16 cellular contexts compared by ENCODE assay signal in genomic region chr7:149297034-149297755, GRCh38. TPM values are rescaled to one million over a fixed set of nuclear protein-coding genes. Genes with fewer than 3 reads are reported as not detected.
A peak's percentile ranks its signal among the peaks of the same experiment; 100 is the strongest.
DNase-seq lines count a peak whose midpoint lies in the region; ATAC-seq and TF ChIP-seq lines count a peak whose summit lies in the region.
"Had no signal": no experiment of that assay in that cellular context is flagged by ENCODE, and none has a peak within 500 bp of the region (broad histone marks: within the 10 kb centered on the region; RNA-seq: fewer than 3 reads in every experiment).

No MANE protein-coding gene starts in this region.

- H3K36me3 ChIP-seq in prostate gland = peaks cover 0 to 15% of the 10 kb centered on the region in 2 donors
- H3K36me3 ChIP-seq: HAP-1 had no signal

- H3K27me3 Mint-ChIP-seq in activated T-cell treated with anti-CD3 and anti-CD28 coated beads, Interleukin-2, amount 50 U/mL, for 72 hours (ENCODE audit: low read depth) = no peaks in the 10 kb centered on the region
- H3K27me3 Mint-ChIP-seq in activated T-helper 17 cell treated with anti-CD3 and anti-CD28 coated beads, Interleukin-2, amount 50 U/mL, for 72 hours = no peaks in the 10 kb centered on the region

- WGBS in prostate gland = 81% methylated on average over 5 of the region's 5 CpGs

- peak overlapping the region in 1 of 2 donors; percentile 10 for H3K4me3 Mint-ChIP-seq in activated T-cell treated with anti-CD3 and anti-CD28 coated beads, Interleukin-2, amount 50 U/mL, for 72 hours
- H3K4me3 Mint-ChIP-seq in activated T-helper 17 cell treated with anti-CD3 and anti-CD28 coated beads, Interleukin-2, amount 50 U/mL, for 72 hours = peak overlapping the region; percentile 73

- no peak for DNase-seq in activated T-cell treated with anti-CD3 and anti-CD28 coated beads, Interleukin-2, amount 50 U/mL, for 72 hours
- no peak for DNase-seq in activated T-cell treated with anti-CD3 and anti-CD28 coated beads, Interleukin-2, amount 50 U/mL, for 1 hour
- no peak for DNase-seq in stimulated activated naive CD8-positive, alpha-beta T cell treated with anti-CD3 and anti-CD28 coated beads, Interleukin-15, Interleukin-2, amounts not matched to agents 100 U/mL and 50 U/mL, for 24 hours
- DNase-seq in prostate gland (ENCODE audit: low spot score) (no peak), AML-193 (lab: John Stamatoyannopoulos, UW) (no peak)
- DNase-seq: DMS153, IMR-90, Kasumi-1, NCI-H1105 treated with DMSO at 0.1 percent for 48 hours, NCI-H187, NCI-H748 treated with DMSO at 0.1 percent for 48 hours, PC-9 had no signal

- peak overlapping the region; percentile 36 for H3K27ac Mint-ChIP-seq in activated T-cell treated with anti-CD3 and anti-CD28 coated beads, Interleukin-2, amount 50 U/mL, for 72 hours
- peak overlapping the region; percentile 99 for H3K27ac Mint-ChIP-seq in activated T-helper 17 cell treated with anti-CD3 and anti-CD28 coated beads, Interleukin-2, amount 50 U/mL, for 72 hours

- TF ChIP-seq CTCF in prostate gland (IDR thresholded peaks at IDR 0.05) = no peak

- H3K4me3 ChIP-seq in prostate gland = no peak overlapping the region
- H3K4me3 ChIP-seq: BLaER1, HAP-1, PC-9 had no signal

- TF ChIP-seq POLR2A in prostate gland (IDR thresholded peaks at IDR 0.05) = no peak

- no peaks in the 10 kb centered on the region for H3K9me3 ChIP-seq in prostate gland
- H3K9me3 ChIP-seq: BLaER1, HAP-1 had no signal

- no peaks in the 10 kb centered on the region for H3K4me1 ChIP-seq in prostate gland (replicated peaks)
- H3K4me1 ChIP-seq: BLaER1, HAP-1 had no signal

- H3K27me3 ChIP-seq in prostate gland (replicated peaks; ENCODE audit: insufficient read depth) = no peaks in the 10 kb centered on the region
- H3K27me3 ChIP-seq: BLaER1 had no signal

- H3K27ac ChIP-seq in prostate gland = no peak overlapping the region
- H3K27ac ChIP-seq: BLaER1, PC-9 had no signal

- intact Hi-C loops in prostate gland (cut with DNase I) = no loop called here

- peaks cover 14% of the 10 kb centered on the region for H3K4me1 Mint-ChIP-seq in activated T-cell treated with anti-CD3 and anti-CD28 coated beads, Interleukin-2, amount 50 U/mL, for 72 hours (ENCODE audit: low read depth)
- H3K4me1 Mint-ChIP-seq in activated T-helper 17 cell treated with anti-CD3 and anti-CD28 coated beads, Interleukin-2, amount 50 U/mL, for 72 hours = peaks cover 7% of the 10 kb centered on the region

- H3K36me3 Mint-ChIP-seq in activated T-cell treated with anti-CD3 and anti-CD28 coated beads, Interleukin-2, amount 50 U/mL, for 72 hours (ENCODE audit: insufficient read depth in 2 of 2) = peaks cover 0 to 4% of the 10 kb centered on the region in 2 donors
- H3K36me3 Mint-ChIP-seq in activated T-helper 17 cell treated with anti-CD3 and anti-CD28 coated beads, Interleukin-2, amount 50 U/mL, for 72 hours (ENCODE audit: low read depth) = peaks cover 9% of the 10 kb centered on the region

- ATAC-seq in activated T-cell treated with anti-CD3 and anti-CD28 coated beads, Interleukin-2, amount 50 U/mL, for 72 hours (replicated peaks in 1 of 2) = peak; percentile 57 to 81
- ATAC-seq in HG03378 (IDR thresholded peaks at IDR 0.05; ENCODE audit: unreplicated experiment) = peak; percentile 41
- peak; percentile 94 for ATAC-seq in activated T-helper 17 cell treated with anti-CD3 and anti-CD28 coated beads, Interleukin-2, amount 50 U/mL, for 72 hours (replicated peaks)
- ATAC-seq in stimulated activated naive CD8-positive, alpha-beta T cell treated with anti-CD3 and anti-CD28 coated beads, Interleukin-15, Interleukin-2, amounts not matched to agents 100 U/mL and 50 U/mL, for 24 hours = peak; percentile 82

- H3K9me3 Mint-ChIP-seq in activated T-cell treated with anti-CD3 and anti-CD28 coated beads, Interleukin-2, amount 50 U/mL, for 72 hours = peaks cover 0 to 3% of the 10 kb centered on the region in 2 donors
- H3K9me3 Mint-ChIP-seq in activated T-helper 17 cell treated with anti-CD3 and anti-CD28 coated beads, Interleukin-2, amount 50 U/mL, for 72 hours = no peaks in the 10 kb centered on the region

RNA-seq across cellular contexts. Expression of gene ZNF783, which starts 35.2 kb away (rescaled TPM):
- total RNA-seq in activated T-cell treated with anti-CD3 and anti-CD28 coated beads, Interleukin-2, amount 50 U/mL, for 72 hours = 10 to 100 TPM; 28.4 to 32.4 TPM
- total RNA-seq in activated T-helper 17 cell treated with anti-CD3 and anti-CD28 coated beads, Interleukin-2, amount 50 U/mL, for 72 hours = 10 to 100 TPM; 12.7 to 17.3 TPM
- total RNA-seq in prostate gland = 10 to 100 TPM; 10.7 to 20.7 TPM

RNA-seq across cellular contexts. Expression of gene ZNF212, which starts 57.7 kb away (rescaled TPM):
- total RNA-seq in activated T-cell treated with anti-CD3 and anti-CD28 coated beads, Interleukin-2, amount 50 U/mL, for 72 hours = 10 to 100 TPM; 18.7 to 28.0 TPM
- total RNA-seq in activated T-helper 17 cell treated with anti-CD3 and anti-CD28 coated beads, Interleukin-2, amount 50 U/mL, for 72 hours = 10 to 100 TPM in 1 of 2 donors, 1 to 10 TPM in 1; 9.3 to 19.5 TPM
- total RNA-seq in prostate gland = 10 to 100 TPM in 1 of 2 donors, 1 to 10 TPM in 1; 8.9 to 15.9 TPM

Comparison
In these comparisons a context has a peak if more than half of its experiments do, and no peak if none do; other contexts are left out.
1. ATAC-seq: peak in every context shown above with its lines; median percentile 94 in activated T-helper 17 cell treated with anti-CD3 and anti-CD28 coated beads, Interleukin-2, amount 50 U/mL, for 72 hours; 82 in stimulated activated naive CD8-positive, alpha-beta T cell treated with anti-CD3 and anti-CD28 coated beads, Interleukin-15, Interleukin-2, amounts not matched to agents 100 U/mL and 50 U/mL, for 24 hours; 69 in activated T-cell treated with anti-CD3 and anti-CD28 coated beads, Interleukin-2, amount 50 U/mL, for 72 hours; 41 in HG03378.